In the genomic region with DNA sequence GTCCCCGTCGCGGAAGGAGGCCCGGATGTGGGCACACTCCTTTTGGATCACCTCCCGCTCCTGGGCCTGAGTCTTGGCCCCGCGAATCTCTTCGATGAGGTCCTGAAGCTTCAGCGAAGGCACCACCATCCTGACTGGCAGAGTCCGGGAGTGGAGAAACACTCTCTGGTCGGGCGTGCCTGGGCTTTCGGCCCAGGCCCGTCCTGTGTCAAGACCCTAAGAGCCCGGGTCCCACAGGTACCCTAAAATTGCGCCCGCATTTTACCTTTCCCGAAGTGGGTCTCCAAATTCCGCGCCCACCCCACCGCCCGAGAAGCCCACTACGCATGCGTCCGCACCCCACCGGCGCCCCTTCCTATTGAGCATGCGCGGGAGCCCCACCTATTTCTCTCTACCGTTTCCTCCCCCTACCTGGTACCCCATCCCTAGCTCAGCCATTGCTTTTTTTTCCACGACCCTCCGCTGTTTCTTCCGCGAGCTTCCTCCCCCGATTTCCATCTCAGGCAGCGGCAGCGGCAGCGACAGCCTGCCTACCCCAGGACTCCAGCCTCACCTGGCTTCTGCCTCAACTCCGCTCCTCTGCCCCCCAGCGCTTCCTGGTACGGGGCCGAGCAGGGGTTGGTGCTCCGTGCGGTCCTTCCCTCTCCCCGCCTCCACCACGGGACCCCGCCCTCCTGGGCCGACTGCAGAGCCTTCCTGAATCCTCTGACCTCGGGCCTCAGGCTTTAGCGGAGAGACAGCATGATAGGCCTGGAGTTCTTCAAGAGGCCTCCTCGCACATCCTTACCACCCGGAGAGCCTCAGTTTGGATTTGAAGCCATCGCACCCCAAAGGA, we compare ENCODE assay signal across 8 cellular contexts. TPM values are rescaled to one million over a fixed set of nuclear protein-coding genes. Genes with fewer than 3 reads are reported as not detected.
A peak's percentile ranks its signal among the peaks of the same experiment; 100 is the strongest.
DNase-seq lines count a peak whose midpoint lies in the region; ATAC-seq and TF ChIP-seq lines count a peak whose summit lies in the region.

A gene with protein sequence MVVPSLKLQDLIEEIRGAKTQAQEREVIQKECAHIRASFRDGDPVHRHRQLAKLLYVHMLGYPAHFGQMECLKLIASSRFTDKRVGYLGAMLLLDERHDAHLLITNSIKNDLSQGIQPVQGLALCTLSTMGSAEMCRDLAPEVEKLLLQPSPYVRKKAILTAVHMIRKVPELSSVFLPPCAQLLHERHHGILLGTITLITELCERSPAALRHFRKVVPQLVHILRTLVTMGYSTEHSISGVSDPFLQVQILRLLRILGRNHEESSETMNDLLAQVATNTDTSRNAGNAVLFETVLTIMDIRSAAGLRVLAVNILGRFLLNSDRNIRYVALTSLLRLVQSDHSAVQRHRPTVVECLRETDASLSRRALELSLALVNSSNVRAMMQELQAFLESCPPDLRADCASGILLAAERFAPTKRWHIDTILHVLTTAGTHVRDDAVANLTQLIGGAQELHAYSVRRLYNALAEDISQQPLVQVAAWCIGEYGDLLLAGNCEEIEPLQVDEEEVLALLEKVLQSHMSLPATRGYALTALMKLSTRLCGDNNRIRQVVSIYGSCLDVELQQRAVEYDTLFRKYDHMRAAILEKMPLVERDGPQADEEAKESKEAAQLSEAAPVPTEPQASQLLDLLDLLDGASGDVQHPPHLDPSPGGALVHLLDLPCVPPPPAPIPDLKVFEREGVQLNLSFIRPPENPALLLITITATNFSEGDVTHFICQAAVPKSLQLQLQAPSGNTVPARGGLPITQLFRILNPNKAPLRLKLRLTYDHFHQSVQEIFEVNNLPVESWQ (minus strand): TSS at position 606 of the 835 bp plus-strand sequence. CDS start 477 bp downstream, at position 129.

- H3K14ac ChIP-seq in mesenchymal stem cell (ENCODE audit: low read length in 2 of 2), result peak within 1 kb of the TSS in 1 of 2 experiments; percentile 77

- H3K4me3 ChIP-seq in mesenchymal stem cell (ENCODE audit: insufficient read depth in 1 of 2, low read depth in 1 of 2, low read length in 2 of 2), result peak within 1 kb of the TSS; percentile 79 to 80

- no peak within 1 kb of the TSS for H2BK120ac ChIP-seq in mesenchymal stem cell (ENCODE audit: low read depth, low read length)

- peaks cover 33% of the 10 kb centered on the region for H3K79me1 ChIP-seq in mesenchymal stem cell (replicated peaks; ENCODE audit: low read length, poor library complexity, severe bottlenecking)

- peak; percentile 69 to 90 (median 79) for DNase-seq in CD4-positive, alpha-beta T cell
- DNase-seq in HK-2 (ENCODE audit: unreplicated experiment) (peak; percentile 92), NK-92 (lab: John Stamatoyannopoulos, UW; ENCODE audit: unreplicated experiment) (peak; percentile 6), mesenchymal stem cell (peak; percentile 70)
- DNase-seq in activated CD8-positive, alpha-beta memory T cell treated with anti-CD3 and anti-CD28 coated beads for 24 hours, result peak; percentile 95
- peak; percentile 70 to 77 (median 74) for DNase-seq in effector memory CD8-positive, alpha-beta T cell
- DNase-seq in stimulated activated CD8-positive, alpha-beta memory T cell treated with anti-CD3 and anti-CD28 coated beads, Interleukin-15, amount 100 ng/mL, for 4 hours (ENCODE audit: low read depth in 2 of 2), result peak; percentile 67 to 73

- no peak for TF ChIP-seq CTCF in CD4-positive, alpha-beta T cell (IDR thresholded peaks at IDR 0.05)

- no peaks in the 10 kb centered on the region for H3K9me3 ChIP-seq in CD4-positive, alpha-beta T cell (ENCODE audit: control insufficient read depth, low read length)
- no peaks in the 10 kb centered on the region for H3K9me3 ChIP-seq in mesenchymal stem cell (ENCODE audit: control insufficient read depth, low read length)

- peak within 1 kb of the TSS; percentile 96 for H3K27ac Mint-ChIP-seq in CD4-positive, alpha-beta T cell
- peak within 1 kb of the TSS; percentile 97 to 98 for H3K27ac Mint-ChIP-seq in effector memory CD8-positive, alpha-beta T cell

- intact Hi-C loops in CD4-positive, alpha-beta T cell (cut with DNase I, micrococcal nuclease), result loop anchor here (1.0 to 10.0 kb wide), 4 partner anchors 12 to 875 kb away; partner anchors contain the start of genes ACIN1 (in 1 of the 2), C14orf119 (in 1 of the 2), DCAF11 (in 1 of the 2) and NRL (in 1 of the 2)

- POLR2A ChIA-PET in CD4-positive, alpha-beta T cell (lab: Charles Lee), result interaction anchor here (1.0 to 1.4 kb wide), 7 partner anchors 10 to 247 kb away, joined by 3 to 6 read pairs (median 4); partner anchors contain the start of genes NGDN, PABPN1, THTPA and ZFHX2

- peaks cover 15% of the 10 kb centered on the region for H3K4me1 ChIP-seq in mesenchymal stem cell (ENCODE audit: control insufficient read depth, insufficient read depth, low read depth, low read length)

- H4K91ac ChIP-seq in mesenchymal stem cell (ENCODE audit: low read length), result peak within 1 kb of the TSS; percentile 79

- peak within 1 kb of the TSS; percentile 99 for H3K4me3 Mint-ChIP-seq in CD4-positive, alpha-beta T cell
- H3K4me3 Mint-ChIP-seq in effector memory CD8-positive, alpha-beta T cell, result peak within 1 kb of the TSS; percentile 95 to 99

- peak within 1 kb of the TSS; percentile 98 for H2AFZ ChIP-seq in mesenchymal stem cell (ENCODE audit: low read depth, low read length)

- peaks cover 43% of the 10 kb centered on the region for H3K36me3 Mint-ChIP-seq in CD4-positive, alpha-beta T cell (ENCODE audit: low read depth)
- H3K36me3 Mint-ChIP-seq in effector memory CD8-positive, alpha-beta T cell (ENCODE audit: insufficient read depth), result peaks cover 21% of the 10 kb centered on the region

- H3K27me3 ChIP-seq in CD4-positive, alpha-beta T cell (ENCODE audit: control insufficient read depth, insufficient read depth, low read length), result no peaks in the 10 kb centered on the region
- peaks cover 16 to 20% of the 10 kb centered on the region in 2 experiments for H3K27me3 ChIP-seq in mesenchymal stem cell (ENCODE audit: control insufficient read depth in 1 of 2, insufficient read depth in 1 of 2, low read length in 2 of 2)

- H3K23ac ChIP-seq in mesenchymal stem cell (ENCODE audit: low read length in 2 of 2), result no peak within 1 kb of the TSS

- peaks cover 3 to 36% of the 10 kb centered on the region in 2 experiments for H3K36me3 ChIP-seq in mesenchymal stem cell (ENCODE audit: control insufficient read depth in 1 of 2, insufficient read depth in 2 of 2, low read depth in 1 of 2, low read length in 2 of 2)

- ATAC-seq in CD4-positive, alpha-beta T cell (ENCODE audit: poor library complexity), result peak; percentile 91
- ATAC-seq in GM19452 (IDR thresholded peaks at IDR 0.05; ENCODE audit: unreplicated experiment), result peak; percentile 83
- ATAC-seq in effector memory CD8-positive, alpha-beta T cell (replicated peaks), result peak; percentile 95

- no peak within 1 kb of the TSS for H2BK15ac ChIP-seq in mesenchymal stem cell (ENCODE audit: low read depth, poor library complexity, severe bottlenecking)

- 5% methylated on average over 50 of the region's 53 CpGs for WGBS in mesenchymal stem cell

- H2BK5ac ChIP-seq in mesenchymal stem cell (ENCODE audit: low read depth, low read length, poor library complexity, severe bottlenecking), result peak within 1 kb of the TSS; percentile 75

- H3K4me2 ChIP-seq in mesenchymal stem cell (ENCODE audit: low read length, poor library complexity, severe bottlenecking), result peak within 1 kb of the TSS; percentile 83

- H2AK5ac ChIP-seq in mesenchymal stem cell (ENCODE audit: low read length, severe bottlenecking), result peak within 1 kb of the TSS; percentile 33

- peak within 1 kb of the TSS in 1 of 2 experiments; percentile 35 for H2BK12ac ChIP-seq in mesenchymal stem cell (ENCODE audit: low read length in 2 of 2)

- H4K8ac ChIP-seq in mesenchymal stem cell (ENCODE audit: low read length), result peak within 1 kb of the TSS; percentile 99

- H3K9me3 Mint-ChIP-seq in CD4-positive, alpha-beta T cell, result no peaks in the 10 kb centered on the region
- H3K9me3 Mint-ChIP-seq in effector memory CD8-positive, alpha-beta T cell, result no peaks in the 10 kb centered on the region

- H3K27ac ChIP-seq in CD4-positive, alpha-beta T cell (ENCODE audit: low read depth, low read length), result peak within 1 kb of the TSS; percentile 79
- H3K27ac ChIP-seq in mesenchymal stem cell (ENCODE audit: low read length, poor library complexity, severe bottlenecking), result peak within 1 kb of the TSS; percentile 74

- peak within 1 kb of the TSS; percentile 88 for H3K9ac ChIP-seq in mesenchymal stem cell (ENCODE audit: low read length)

- CTCF ChIA-PET in CD4-positive, alpha-beta T cell (lab: Charles Lee), result interaction anchor here (1.0 kb wide), 1 partner anchor 89 kb away, joined by 3 read pairs; no protein-coding TSS in a partner anchor

- peaks cover 52% of the 10 kb centered on the region for H3K4me1 Mint-ChIP-seq in CD4-positive, alpha-beta T cell (ENCODE audit: low read depth)
- H3K4me1 Mint-ChIP-seq in effector memory CD8-positive, alpha-beta T cell (ENCODE audit: low read depth in 2 of 2), result peaks cover 24 to 29% of the 10 kb centered on the region in 2 donors

- H3K4ac ChIP-seq in mesenchymal stem cell (ENCODE audit: low read depth in 1 of 2, low read length in 2 of 2), result peak within 1 kb of the TSS; percentile 58 to 97

- H3K18ac ChIP-seq in mesenchymal stem cell (ENCODE audit: low read depth in 1 of 2, low read length in 2 of 2), result peak within 1 kb of the TSS; percentile 78 to 90

- peaks cover 7% of the 10 kb centered on the region for H3K27me3 Mint-ChIP-seq in CD4-positive, alpha-beta T cell
- peaks cover under 1 to 12% of the 10 kb centered on the region in 2 donors for H3K27me3 Mint-ChIP-seq in effector memory CD8-positive, alpha-beta T cell

RNA-seq across cellular contexts. Expression of the gene that starts here (rescaled TPM):
- 100 to 1,000 TPM; 193 to 198 TPM for total RNA-seq in CD4-positive, alpha-beta T cell
- polyA plus RNA-seq in mesenchymal stem cell (2013, experiment 1 of 2), result 33.4 TPM
- 33.4 TPM for polyA plus RNA-seq in mesenchymal stem cell (2013, experiment 2 of 2)

Comparison
In these comparisons a context has a peak if more than half of its experiments do, and no peak if none do; other contexts are left out.
1. Peak in every context shown above with its lines: DNase-seq, ATAC-seq, H3K4me3 ChIP-seq and H3K27ac ChIP-seq.
2. DNase-seq: peak in every context shown above with its lines; median percentile 95 in activated CD8-positive, alpha-beta memory T cell treated with anti-CD3 and anti-CD28 coated beads for 24 hours; 92 in HK-2; 79 in CD4-positive, alpha-beta T cell; 74 in effector memory CD8-positive, alpha-beta T cell; 70 in mesenchymal stem cell; 70 in stimulated activated CD8-positive, alpha-beta memory T cell treated with anti-CD3 and anti-CD28 coated beads, Interleukin-15, amount 100 ng/mL, for 4 hours; 6 in NK-92.